21 cellular contexts compared by ENCODE assay signal in the genomic region with DNA sequence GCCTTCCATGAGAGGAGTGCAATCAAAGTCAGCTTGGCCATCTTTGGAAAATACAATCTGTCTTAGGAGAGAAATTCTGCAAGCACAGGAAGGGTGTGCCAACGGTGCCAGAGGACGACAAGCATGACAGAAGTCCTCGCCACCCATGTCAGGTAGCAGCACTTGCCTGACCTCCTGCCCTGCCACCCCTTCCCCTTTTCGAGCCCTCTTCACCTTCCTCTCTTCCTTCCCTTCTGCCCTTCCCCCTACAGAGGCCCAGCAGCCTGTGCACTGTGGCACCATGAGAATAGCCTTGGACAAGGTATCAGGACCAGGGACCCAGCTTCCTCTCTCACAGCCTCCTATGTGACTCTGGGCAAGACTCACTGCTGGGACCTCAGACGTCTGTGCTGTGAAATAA. TPM values are rescaled to one million over a fixed set of nuclear protein-coding genes. Genes with fewer than 3 reads are reported as not detected.
DNase-seq lines count a peak whose midpoint lies in the region; ATAC-seq, FAIRE-seq and TF ChIP-seq lines count a peak whose summit lies in the region.
"Had no signal": no experiment of that assay in that cellular context is flagged by ENCODE, and none has a peak within 500 bp of the region (broad histone marks: within the 10 kb centered on the region; RNA-seq: fewer than 3 reads in every experiment).

No MANE protein-coding gene starts in this region.

- no peak for TF ChIP-seq CTCF in MM.1S (IDR thresholded peaks at IDR 0.05; ENCODE audit: low read length)

- no peak overlapping the region for H3K27ac Mint-ChIP-seq in activated CD8-positive, alpha-beta T cell treated with anti-CD3 and anti-CD28 coated beads, Interleukin-2, amount 10 ng/mL, durations not matched to agents 7 days and 5 days
- H3K27ac Mint-ChIP-seq: B cell; CD4-positive, alpha-beta T cell; CD8-positive, alpha-beta T cell had no signal

- H3F3A ChIP-seq in MM.1S (ENCODE audit: insufficient read depth, low read length), result no peaks in the 10 kb centered on the region

- H2AFZ ChIP-seq in MM.1S (ENCODE audit: low read length), result no peak overlapping the region

- ATAC-seq in activated CD8-positive, alpha-beta T cell treated with anti-CD3 and anti-CD28 coated beads, Interleukin-2, amount 10 ng/mL, durations not matched to agents 7 days and 5 days, result no peak
- ATAC-seq: A549; CD8-positive, alpha-beta T cell had no signal

- POLR2A ChIA-PET in activated CD8-positive, alpha-beta T cell treated with anti-CD3 and anti-CD28 coated beads, Interleukin-2, amount 10 ng/mL, durations not matched to agents 7 days and 5 days (lab: Charles Lee), result no interaction called here

- no peaks in the 10 kb centered on the region for H3K27me3 ChIP-seq in MM.1S (replicated peaks; ENCODE audit: insufficient read depth, low read length)

- H3K4me2 ChIP-seq in MM.1S (ENCODE audit: low read depth, low read length), result no peak overlapping the region
- H3K4me2 ChIP-seq: A549; BLaER1 treated with 17β-estradiol and CSF1 and Interleukin-3, amounts not matched to agents 10 nM and 100 nM had no signal

- no peaks in the 10 kb centered on the region for H3K9me3 Mint-ChIP-seq in activated CD8-positive, alpha-beta T cell treated with anti-CD3 and anti-CD28 coated beads, Interleukin-2, amount 10 ng/mL, durations not matched to agents 7 days and 5 days (ENCODE audit: insufficient read depth)

- H3K9me3 ChIP-seq in MM.1S (replicated peaks; ENCODE audit: insufficient read depth, low read length), result no peaks in the 10 kb centered on the region

- no peak for TF ChIP-seq POLR2A in H54 (IDR thresholded peaks at IDR 0.05; ENCODE audit: low read depth, low read length)

- H3K9me2 ChIP-seq in MM.1S (replicated peaks; ENCODE audit: insufficient read depth, low read length), result no peaks in the 10 kb centered on the region

- peaks cover 29% of the 10 kb centered on the region for H3K27me3 Mint-ChIP-seq in activated CD8-positive, alpha-beta T cell treated with anti-CD3 and anti-CD28 coated beads, Interleukin-2, amount 10 ng/mL, durations not matched to agents 7 days and 5 days (ENCODE audit: low read depth)

- no peaks in the 10 kb centered on the region for H3K4me1 Mint-ChIP-seq in activated CD8-positive, alpha-beta T cell treated with anti-CD3 and anti-CD28 coated beads, Interleukin-2, amount 10 ng/mL, durations not matched to agents 7 days and 5 days (ENCODE audit: low read depth)
- H3K4me1 Mint-ChIP-seq: B cell had no signal

- no peak overlapping the region for H3K4me3 Mint-ChIP-seq in activated CD8-positive, alpha-beta T cell treated with anti-CD3 and anti-CD28 coated beads, Interleukin-2, amount 10 ng/mL, durations not matched to agents 7 days and 5 days
- H3K4me3 Mint-ChIP-seq: B cell; CD4-positive, alpha-beta T cell; CD8-positive, alpha-beta T cell had no signal

- H3K9ac ChIP-seq in MM.1S (ENCODE audit: low read length), result no peak overlapping the region
- H3K9ac ChIP-seq: BLaER1 treated with 17β-estradiol and CSF1 and Interleukin-3, amounts not matched to agents 10 nM and 100 nM had no signal

- no peak overlapping the region for H3K4me3 ChIP-seq in MM.1S (ENCODE audit: low read length)
- H3K4me3 ChIP-seq: A549; BLaER1 treated with 17β-estradiol and CSF1 and Interleukin-3, amounts not matched to agents 10 nM and 100 nM had no signal

- CTCF ChIA-PET in activated CD8-positive, alpha-beta T cell treated with anti-CD3 and anti-CD28 coated beads, Interleukin-2, amount 10 ng/mL, durations not matched to agents 7 days and 5 days (lab: Charles Lee), result no interaction called here

- no peaks in the 10 kb centered on the region for H3K79me2 ChIP-seq in MM.1S (ENCODE audit: low read length)

- H3K4me1 ChIP-seq in MM.1S (ENCODE audit: low read length), result no peaks in the 10 kb centered on the region
- H3K4me1 ChIP-seq: A549; BLaER1 treated with 17β-estradiol and CSF1 and Interleukin-3, amounts not matched to agents 10 nM and 100 nM; Caco-2 had no signal

- H3K36me3 Mint-ChIP-seq in activated CD8-positive, alpha-beta T cell treated with anti-CD3 and anti-CD28 coated beads, Interleukin-2, amount 10 ng/mL, durations not matched to agents 7 days and 5 days (ENCODE audit: low read depth), result no peaks in the 10 kb centered on the region
- H3K36me3 Mint-ChIP-seq: CD8-positive, alpha-beta T cell had no signal

- peak; percentile 33 for DNase-seq in activated CD8-positive, alpha-beta memory T cell treated with anti-CD3 and anti-CD28 coated beads for 24 hours
- no peak for DNase-seq in activated CD8-positive, alpha-beta memory T cell treated with anti-CD3 and anti-CD28 coated beads, Interleukin-2, amount 50 U/mL, for 48 hours
- DNase-seq in MM.1S (peak; percentile 1), mesenteric fat pad (ENCODE audit: low spot score) (peak; percentile 20), H54 (ENCODE audit: insufficient read length, low spot score) (no peak)
- DNase-seq in activated CD8-positive, alpha-beta T cell treated with anti-CD3 and anti-CD28 coated beads, Interleukin-2, amount 10 ng/mL, durations not matched to agents 7 days and 5 days, result no peak
- DNase-seq: AML-193; Caco-2; Calu3; CD4-positive, alpha-beta T cell; CD8-positive, alpha-beta T cell; GF-D8 had no signal

- H3K36me3 ChIP-seq in MM.1S (replicated peaks; ENCODE audit: insufficient read depth, low read length), result no peaks in the 10 kb centered on the region
- H3K36me3 ChIP-seq: BLaER1 treated with 17β-estradiol and CSF1 and Interleukin-3, amounts not matched to agents 10 nM and 100 nM had no signal

- H4K20me1 ChIP-seq in MM.1S (ENCODE audit: insufficient read depth, low read length), result no peaks in the 10 kb centered on the region
- H4K20me1 ChIP-seq: BLaER1 treated with 17β-estradiol and CSF1 and Interleukin-3, amounts not matched to agents 10 nM and 100 nM had no signal

- no peak overlapping the region for H3K27ac ChIP-seq in MM.1S (ENCODE audit: low read length)
- H3K27ac ChIP-seq: 22Rv1; A549; BLaER1 treated with 17β-estradiol and CSF1 and Interleukin-3, amounts not matched to agents 10 nM and 100 nM; C4-2B had no signal

- FAIRE-seq in H54 (lab: Jason Lieb, UNC), result no peak
- FAIRE-seq: A549, D721Med, G401.6, GM12891, GM19239 had no signal

RNA-seq across cellular contexts. Expression of a gene that starts 5.3 kb away (rescaled TPM):
- total RNA-seq in mesenteric fat pad, result 0.61 TPM
- not detected for total RNA-seq in activated CD8-positive, alpha-beta T cell treated with anti-CD3 and anti-CD28 coated beads, Interleukin-2, amount 10 ng/mL, durations not matched to agents 7 days and 5 days
- total RNA-seq: Caco-2, Calu3 had no signal

Comparison
In these comparisons a context has a peak if more than half of its experiments do, and no peak if none do; other contexts are left out.
1. DNase-seq: peak in activated CD8-positive, alpha-beta memory T cell treated with anti-CD3 and anti-CD28 coated beads for 24 hours (single experiment), MM.1S (single experiment) and mesenteric fat pad (single experiment); none in activated CD8-positive, alpha-beta memory T cell treated with anti-CD3 and anti-CD28 coated beads, Interleukin-2, amount 50 U/mL, for 48 hours (single experiment), H54 (single experiment) and activated CD8-positive, alpha-beta T cell treated with anti-CD3 and anti-CD28 coated beads, Interleukin-2, amount 10 ng/mL, durations not matched to agents 7 days and 5 days (single experiment).